ENCODE assay signal across 11 cellular contexts in the genomic region with DNA sequence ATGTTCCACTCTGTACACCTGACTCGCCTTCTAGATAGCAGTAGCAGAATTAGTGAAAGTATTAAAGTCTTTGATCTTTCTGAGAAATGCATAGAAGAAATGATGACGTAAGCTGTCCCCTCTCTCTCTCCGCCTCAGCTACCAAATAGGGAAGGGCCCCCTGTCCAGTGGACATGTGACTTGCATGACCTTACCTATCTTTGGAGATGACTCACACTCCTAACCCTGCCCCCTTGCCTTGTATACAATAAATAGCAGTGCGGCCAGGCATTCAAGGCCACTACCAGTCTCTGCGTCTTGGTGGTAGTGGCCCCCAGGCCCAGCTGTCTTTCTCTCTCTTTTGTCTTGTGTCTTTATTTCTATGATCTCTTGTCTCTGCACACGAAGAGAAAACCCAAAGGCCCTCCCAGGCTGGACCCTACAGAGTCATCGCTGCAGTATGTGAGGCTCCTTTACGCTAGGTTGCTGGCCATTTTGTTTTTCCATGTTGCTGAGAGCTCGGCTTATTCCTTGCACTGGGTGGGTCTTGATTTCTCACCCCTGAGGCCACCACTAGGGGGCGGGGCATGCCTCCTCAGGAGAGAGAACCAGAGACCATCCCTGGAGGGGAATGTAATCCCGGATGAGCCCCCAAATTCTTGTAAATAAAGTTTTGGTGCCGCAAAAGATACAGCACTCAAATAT. TPM values are rescaled to one million over a fixed set of nuclear protein-coding genes. Genes with fewer than 3 reads are reported as not detected.
A peak's percentile ranks its signal among the peaks of the same experiment; 100 is the strongest.
DNase-seq lines count a peak whose midpoint lies in the region; ATAC-seq and TF ChIP-seq lines count a peak whose summit lies in the region.
"Had no signal": no experiment of that assay in that cellular context is flagged by ENCODE, and none has a peak within 500 bp of the region (broad histone marks: within the 10 kb centered on the region; RNA-seq: fewer than 3 reads in every experiment).

No MANE protein-coding gene starts in this region.

- DNase-seq in activated CD4-positive, alpha-beta memory T cell treated with anti-CD3 and anti-CD28 coated beads for 36 hours = peak; percentile 25
- no peak for DNase-seq in activated CD4-positive, alpha-beta memory T cell treated with anti-CD3 and anti-CD28 coated beads, Interleukin-2, amount 10 ng/mL, durations not matched to agents 7 days and 5 days
- peak; percentile 53 for DNase-seq in NB4 (ENCODE audit: low read depth)
- no peak for DNase-seq in chondrocyte (ENCODE audit: low spot score)
- DNase-seq in stimulated activated naive CD8-positive, alpha-beta T cell treated with anti-CD3 and anti-CD28 coated beads, Interleukin-15, Interleukin-2, amounts not matched to agents 100 U/mL and 50 U/mL, for 24 hours = peak; percentile 21
- no peak for DNase-seq in T1000 (lab: John Stamatoyannopoulos, UW)
- DNase-seq in left cardiac atrium = no peak
- DNase-seq in OCI-M2 (lab: John Stamatoyannopoulos, UW; ENCODE audit: unreplicated experiment) = no peak
- DNase-seq: NCI-H2227 treated with DMSO at 0.1 percent for 48 hours had no signal

- no peak overlapping the region for H3K4me3 Mint-ChIP-seq in activated CD4-positive, alpha-beta memory T cell treated with anti-CD3 and anti-CD28 coated beads for 36 hours
- no peak overlapping the region for H3K4me3 Mint-ChIP-seq in activated CD4-positive, alpha-beta memory T cell treated with anti-CD3 and anti-CD28 coated beads, Interleukin-2, amount 10 ng/mL, durations not matched to agents 7 days and 5 days
- H3K4me3 Mint-ChIP-seq in chondrocyte (ENCODE audit: unreplicated experiment) = no peak overlapping the region
- H3K4me3 Mint-ChIP-seq: dendritic cell treated with granulocyte-macrophage colony-stimulating factor and Interleukin-4, amounts not matched to agents 40 ng/mL and 50 ng/mL, for 4 days; memory B cell had no signal

- POLR2A ChIA-PET in activated CD4-positive, alpha-beta memory T cell treated with anti-CD3 and anti-CD28 coated beads for 36 hours (lab: Charles Lee) = no interaction called here
- POLR2A ChIA-PET in activated CD4-positive, alpha-beta memory T cell treated with anti-CD3 and anti-CD28 coated beads, Interleukin-2, amount 10 ng/mL, durations not matched to agents 7 days and 5 days (lab: Charles Lee) = no interaction called here

- H3K4me1 Mint-ChIP-seq in activated CD4-positive, alpha-beta memory T cell treated with anti-CD3 and anti-CD28 coated beads for 36 hours (ENCODE audit: low read depth) = no peaks in the 10 kb centered on the region
- no peaks in the 10 kb centered on the region for H3K4me1 Mint-ChIP-seq in activated CD4-positive, alpha-beta memory T cell treated with anti-CD3 and anti-CD28 coated beads, Interleukin-2, amount 10 ng/mL, durations not matched to agents 7 days and 5 days
- H3K4me1 Mint-ChIP-seq in chondrocyte (ENCODE audit: low read depth) = peaks cover 20% of the 10 kb centered on the region
- H3K4me1 Mint-ChIP-seq: memory B cell had no signal

- CTCF ChIA-PET in activated CD4-positive, alpha-beta memory T cell treated with anti-CD3 and anti-CD28 coated beads for 36 hours (lab: Charles Lee) = interaction anchor here (1.5 to 1.8 kb wide), 2 partner anchors 13 to 71 kb away, joined by 5 to 9 read pairs; no protein-coding TSS in a partner anchor
- CTCF ChIA-PET in activated CD4-positive, alpha-beta memory T cell treated with anti-CD3 and anti-CD28 coated beads, Interleukin-2, amount 10 ng/mL, durations not matched to agents 7 days and 5 days (lab: Charles Lee) = interaction anchor here (0.7 to 1.0 kb wide), 3 partner anchors 11 to 324 kb away, joined by 3 to 4 read pairs (median 4); no protein-coding TSS in a partner anchor

- peaks cover 4% of the 10 kb centered on the region for H3K36me3 Mint-ChIP-seq in activated CD4-positive, alpha-beta memory T cell treated with anti-CD3 and anti-CD28 coated beads for 36 hours
- no peaks in the 10 kb centered on the region for H3K36me3 Mint-ChIP-seq in activated CD4-positive, alpha-beta memory T cell treated with anti-CD3 and anti-CD28 coated beads, Interleukin-2, amount 10 ng/mL, durations not matched to agents 7 days and 5 days (ENCODE audit: low read depth)
- H3K36me3 Mint-ChIP-seq in chondrocyte (ENCODE audit: low read depth) = peaks cover 3% of the 10 kb centered on the region

- no peak for ATAC-seq in stimulated activated naive CD8-positive, alpha-beta T cell treated with anti-CD3 and anti-CD28 coated beads, Interleukin-15, Interleukin-2, amounts not matched to agents 100 U/mL and 50 U/mL, for 24 hours
- ATAC-seq in left cardiac atrium = no peak

- TF ChIP-seq POLR2A in NB4 (IDR thresholded peaks at IDR 0.05; ENCODE audit: extremely low read depth, insufficient read length) = no peak

- no peak overlapping the region for H3K4me3 ChIP-seq in NB4 (ENCODE audit: low read depth, low read length)

- H3K27me3 Mint-ChIP-seq in activated CD4-positive, alpha-beta memory T cell treated with anti-CD3 and anti-CD28 coated beads for 36 hours = peaks cover 20% of the 10 kb centered on the region
- peaks cover 18% of the 10 kb centered on the region for H3K27me3 Mint-ChIP-seq in activated CD4-positive, alpha-beta memory T cell treated with anti-CD3 and anti-CD28 coated beads, Interleukin-2, amount 10 ng/mL, durations not matched to agents 7 days and 5 days
- peaks cover 1% of the 10 kb centered on the region for H3K27me3 Mint-ChIP-seq in chondrocyte (ENCODE audit: low read depth)

- peaks cover 13% of the 10 kb centered on the region for H3K9me3 Mint-ChIP-seq in activated CD4-positive, alpha-beta memory T cell treated with anti-CD3 and anti-CD28 coated beads for 36 hours
- H3K9me3 Mint-ChIP-seq in activated CD4-positive, alpha-beta memory T cell treated with anti-CD3 and anti-CD28 coated beads, Interleukin-2, amount 10 ng/mL, durations not matched to agents 7 days and 5 days = no peaks in the 10 kb centered on the region
- H3K9me3 Mint-ChIP-seq in chondrocyte (ENCODE audit: low read depth) = peaks cover 2% of the 10 kb centered on the region

- H3K27ac Mint-ChIP-seq in activated CD4-positive, alpha-beta memory T cell treated with anti-CD3 and anti-CD28 coated beads for 36 hours = no peak overlapping the region
- H3K27ac Mint-ChIP-seq in activated CD4-positive, alpha-beta memory T cell treated with anti-CD3 and anti-CD28 coated beads, Interleukin-2, amount 10 ng/mL, durations not matched to agents 7 days and 5 days = no peak overlapping the region
- peak overlapping the region; percentile 87 for H3K27ac Mint-ChIP-seq in chondrocyte (ENCODE audit: unreplicated experiment)
- H3K27ac Mint-ChIP-seq: dendritic cell treated with granulocyte-macrophage colony-stimulating factor and Interleukin-4, amounts not matched to agents 40 ng/mL and 50 ng/mL, for 4 days; memory B cell had no signal

- peak; percentile 34 for TF ChIP-seq CTCF in NB4 (IDR thresholded peaks at IDR 0.05; ENCODE audit: low read depth, low read length)
- TF ChIP-seq CTCF in chondrocyte (IDR thresholded peaks at IDR 0.05) = peak; percentile 49

- intact Hi-C loops in activated CD4-positive, alpha-beta memory T cell treated with anti-CD3 and anti-CD28 coated beads for 36 hours (cut with micrococcal nuclease) = no loop called here
- intact Hi-C loops in left cardiac atrium (cut with DNase I) = no loop called here

RNA-seq across cellular contexts. Expression of a gene that starts 16.0 kb away (rescaled TPM):
- not detected for total RNA-seq in activated CD4-positive, alpha-beta memory T cell treated with anti-CD3 and anti-CD28 coated beads for 36 hours
- total RNA-seq in activated CD4-positive, alpha-beta memory T cell treated with anti-CD3 and anti-CD28 coated beads, Interleukin-2, amount 10 ng/mL, durations not matched to agents 7 days and 5 days = not detected
- total RNA-seq in chondrocyte (0.30 to 0.53 TPM (median 0.33 TPM) in 3 replicates), left cardiac atrium (under 1 TPM in 1 of 2 donors, not detected in 1; 0.03 TPM)

RNA-seq across cellular contexts. Expression of a gene that starts 54.7 kb away (rescaled TPM):
- total RNA-seq in activated CD4-positive, alpha-beta memory T cell treated with anti-CD3 and anti-CD28 coated beads for 36 hours = 10 to 100 TPM; 32.1 to 33.2 TPM
- total RNA-seq in activated CD4-positive, alpha-beta memory T cell treated with anti-CD3 and anti-CD28 coated beads, Interleukin-2, amount 10 ng/mL, durations not matched to agents 7 days and 5 days = 10 to 100 TPM; 52.5 to 52.6 TPM
- total RNA-seq in chondrocyte (56.6 to 67.0 TPM (median 57.6 TPM) in 3 replicates), left cardiac atrium (10 to 100 TPM; 42.2 to 43.8 TPM)

Comparison
In these comparisons a context has a peak if more than half of its experiments do, and no peak if none do; other contexts are left out.
1. DNase-seq: peak in activated CD4-positive, alpha-beta memory T cell treated with anti-CD3 and anti-CD28 coated beads for 36 hours (single experiment), NB4 (single experiment) and stimulated activated naive CD8-positive, alpha-beta T cell treated with anti-CD3 and anti-CD28 coated beads, Interleukin-15, Interleukin-2, amounts not matched to agents 100 U/mL and 50 U/mL, for 24 hours (single experiment); none in activated CD4-positive, alpha-beta memory T cell treated with anti-CD3 and anti-CD28 coated beads, Interleukin-2, amount 10 ng/mL, durations not matched to agents 7 days and 5 days (single experiment), chondrocyte (single experiment), T1000 (single experiment), left cardiac atrium (single experiment) and OCI-M2 (single experiment).